18 cellular contexts compared by ENCODE assay signal in genomic region chr7:37275086-37275485, GRCh38.
"Had no signal": no experiment of that assay in that cellular context is flagged by ENCODE, and none has a peak within 500 bp of the region (broad histone marks: within the 10 kb centered on the region; RNA-seq: fewer than 3 reads in every experiment).

No MANE protein-coding gene starts in this region.

- H3K27me3 ChIP-seq: hepatocyte, spleen, suprapubic skin, tibial artery, upper lobe of right lung, vagina had no signal

- H3K27ac ChIP-seq: hepatocyte, spleen, suprapubic skin, tibial artery, upper lobe of right lung, vagina had no signal

- DNase-seq: dermis blood vessel endothelial cell; effector CD4-positive, alpha-beta T cell; foreskin melanocyte; naive thymus-derived CD4-positive, alpha-beta T cell; nephron progenitor cell; posterior cingulate gyrus; spleen; stimulated activated CD4-positive, alpha-beta T cell treated with anti-CD3 and anti-CD28 coated beads, Interleukin-15, amount 100 ng/mL, for 24 hours; stimulated activated CD4-positive, alpha-beta T cell treated with anti-CD3 and anti-CD28 coated beads, Interleukin-1b, Interleukin-23, amount 100 ng/mL, for 48 hours; stimulated activated CD4-positive, alpha-beta T cell treated with anti-CD3 and anti-CD28 coated beads, Interleukin-4, amount 100 ng/mL, for 24 hours; stimulated activated naive B cell treated with anti-CD40 and anti-IgM and Interleukin-4, amounts not matched to agents 10 μg/mL and 1 μg/mL and 100 μg/mL, for 72 hours; stimulated activated naive CD8-positive, alpha-beta T cell treated with anti-CD3 and anti-CD28 coated beads, Interleukin-15, amount 100 ng/mL, for 72 hours; tibial artery; upper lobe of right lung had no signal

- H3K9me3 Mint-ChIP-seq: naive thymus-derived CD4-positive, alpha-beta T cell; stimulated activated naive B cell treated with anti-CD40 and anti-IgM and Interleukin-4, amounts not matched to agents 10 μg/mL and 1 μg/mL and 100 μg/mL, for 72 hours; stimulated activated naive CD8-positive, alpha-beta T cell treated with anti-CD3 and anti-CD28 coated beads, Interleukin-15, amount 100 ng/mL, for 72 hours had no signal

- H3K4me3 Mint-ChIP-seq: naive thymus-derived CD4-positive, alpha-beta T cell; nephron progenitor cell; stimulated activated naive B cell treated with anti-CD40 and anti-IgM and Interleukin-4, amounts not matched to agents 10 μg/mL and 1 μg/mL and 100 μg/mL, for 72 hours; stimulated activated naive CD8-positive, alpha-beta T cell treated with anti-CD3 and anti-CD28 coated beads, Interleukin-15, amount 100 ng/mL, for 72 hours had no signal

- H3K9me3 ChIP-seq: spleen, suprapubic skin, tibial artery, upper lobe of right lung, vagina had no signal

- H3K4me1 ChIP-seq: suprapubic skin, tibial artery, vagina had no signal

- H3K4me3 ChIP-seq: hepatocyte, spleen, suprapubic skin, tibial artery, upper lobe of right lung, vagina had no signal

- H3K36me3 ChIP-seq: suprapubic skin, tibial artery, vagina had no signal

- H3K27ac Mint-ChIP-seq: nephron progenitor cell; stimulated activated naive B cell treated with anti-CD40 and anti-IgM and Interleukin-4, amounts not matched to agents 10 μg/mL and 1 μg/mL and 100 μg/mL, for 72 hours; stimulated activated naive CD8-positive, alpha-beta T cell treated with anti-CD3 and anti-CD28 coated beads, Interleukin-15, amount 100 ng/mL, for 72 hours had no signal

- ATAC-seq: naive thymus-derived CD4-positive, alpha-beta T cell; sciatic nerve; stimulated activated naive B cell treated with anti-CD40 and anti-IgM and Interleukin-4, amounts not matched to agents 10 μg/mL and 1 μg/mL and 100 μg/mL, for 72 hours; stimulated activated naive CD8-positive, alpha-beta T cell treated with anti-CD3 and anti-CD28 coated beads, Interleukin-15, amount 100 ng/mL, for 72 hours; upper lobe of right lung had no signal

- H3K27me3 Mint-ChIP-seq: naive thymus-derived CD4-positive, alpha-beta T cell; stimulated activated naive B cell treated with anti-CD40 and anti-IgM and Interleukin-4, amounts not matched to agents 10 μg/mL and 1 μg/mL and 100 μg/mL, for 72 hours; stimulated activated naive CD8-positive, alpha-beta T cell treated with anti-CD3 and anti-CD28 coated beads, Interleukin-15, amount 100 ng/mL, for 72 hours had no signal
